18 cellular contexts compared by ENCODE assay signal in the genomic region with DNA sequence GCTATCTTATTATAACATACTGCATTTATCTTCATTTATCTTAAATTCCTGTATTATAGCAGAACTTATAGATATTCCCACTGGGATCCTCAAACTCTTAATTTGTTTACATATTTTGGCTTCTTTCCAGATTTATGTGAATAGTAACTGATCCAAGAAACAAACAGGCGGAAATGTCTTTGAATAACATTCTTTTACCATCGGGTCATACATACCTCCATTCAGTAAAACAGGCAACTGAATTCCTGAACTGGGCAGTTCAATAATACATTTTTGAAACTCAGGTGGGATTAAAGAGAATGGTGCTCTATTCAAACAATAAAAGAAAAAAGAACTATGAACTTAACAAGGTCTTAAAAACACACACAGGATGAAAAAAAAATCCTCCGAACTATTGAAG.
A peak's percentile ranks its signal among the peaks of the same experiment; 100 is the strongest.
DNase-seq lines count a peak whose midpoint lies in the region; ATAC-seq, FAIRE-seq and TF ChIP-seq lines count a peak whose summit lies in the region.
"Had no signal": no experiment of that assay in that cellular context is flagged by ENCODE, and none has a peak within 500 bp of the region (broad histone marks: within the 10 kb centered on the region; RNA-seq: fewer than 3 reads in every experiment).

No MANE protein-coding gene starts in this region.

- H3K79me2 ChIP-seq in astrocyte (ENCODE audit: insufficient read depth, low read length) = no peaks in the 10 kb centered on the region

- no peak for TF ChIP-seq EP300 in A549 (IDR thresholded peaks at IDR 0.05)

- no peak overlapping the region for H2AFZ ChIP-seq in astrocyte (ENCODE audit: low read depth, low read length)

- ATAC-seq in A549 (peak in 1 of 2 experiments; percentile 34; a peak in 2 of 6 replicates), GM18867 (IDR thresholded peaks at IDR 0.05; ENCODE audit: unreplicated experiment) (no peak)
- ATAC-seq in activated CD8-positive, alpha-beta T cell treated with anti-CD3 and anti-CD28 coated beads for 36 hours = no peak
- ATAC-seq: HepG2; stimulated activated naive CD8-positive, alpha-beta T cell treated with anti-CD3 and anti-CD28 coated beads, Interleukin-15, amount 100 ng/mL, for 72 hours had no signal

- no peak for FAIRE-seq in A549 (lab: Jason Lieb, UNC)
- FAIRE-seq in HTR-8/SVneo (lab: Jason Lieb, UNC) = no peak
- peak; percentile 13 for FAIRE-seq in astrocyte (lab: Jason Lieb, UNC)
- FAIRE-seq: GM18507, HepG2 had no signal

- H3K4me3 ChIP-seq in A549 (no peak overlapping the region), astrocyte (ENCODE audit: insufficient read depth, low read depth, low read length) (no peak overlapping the region), brain microvascular endothelial cell (ENCODE audit: low read depth, low read length) (no peak overlapping the region)
- H3K4me3 ChIP-seq: uterus had no signal

- in situ Hi-C loops in brain microvascular endothelial cell (cut with HindIII; ENCODE audit: low pct_ligation_motif_present, low sequenced_read_pairs) = no loop called here

- no peak overlapping the region for H3K4me3 Mint-ChIP-seq in astrocyte (ENCODE audit: unreplicated experiment)
- H3K4me3 Mint-ChIP-seq in activated CD8-positive, alpha-beta T cell treated with anti-CD3 and anti-CD28 coated beads for 36 hours = no peak overlapping the region
- H3K4me3 Mint-ChIP-seq: stimulated activated naive CD8-positive, alpha-beta T cell treated with anti-CD3 and anti-CD28 coated beads, Interleukin-15, amount 100 ng/mL, for 72 hours; T-helper 2 cell treated with Interferon-gamma antibody and Interleukin-4, amounts not matched to agents 5 μg/mL and 100 μg/mL, for 36 hours had no signal

- H3K36me3 ChIP-seq in astrocyte (ENCODE audit: insufficient read depth, low read length) (no peaks in the 10 kb centered on the region), brain microvascular endothelial cell (replicated peaks) (no peaks in the 10 kb centered on the region)
- H3K36me3 ChIP-seq: uterus had no signal

- H3K4me2 ChIP-seq in A549 = peak overlapping the region; percentile 53
- peak overlapping the region; percentile 43 for H3K4me2 ChIP-seq in astrocyte (ENCODE audit: low read length)

- peaks cover 5% of the 10 kb centered on the region for H3K4me1 Mint-ChIP-seq in astrocyte (ENCODE audit: low read depth, unreplicated experiment)
- H3K4me1 Mint-ChIP-seq in activated CD8-positive, alpha-beta T cell treated with anti-CD3 and anti-CD28 coated beads for 36 hours (ENCODE audit: low read depth) = no peaks in the 10 kb centered on the region
- H3K4me1 Mint-ChIP-seq: stimulated activated naive CD8-positive, alpha-beta T cell treated with anti-CD3 and anti-CD28 coated beads, Interleukin-15, amount 100 ng/mL, for 72 hours had no signal

- intact Hi-C loops in activated CD8-positive, alpha-beta T cell treated with anti-CD3 and anti-CD28 coated beads for 36 hours (cut with micrococcal nuclease) = no loop called here
- intact Hi-C loops in cardiac septum (cut with DNase I) = no loop called here

- no peaks in the 10 kb centered on the region for H3K27me3 ChIP-seq in astrocyte (ENCODE audit: insufficient read depth, low read length)
- no peaks in the 10 kb centered on the region for H3K27me3 ChIP-seq in brain microvascular endothelial cell (replicated peaks)
- H3K27me3 ChIP-seq: uterus had no signal

- TF ChIP-seq CTCF in A549 (IDR thresholded peaks at IDR 0.05) (no peak), astrocyte (IDR thresholded peaks at IDR 0.05; ENCODE audit: insufficient read depth, low read depth, low read length) (no peak), brain microvascular endothelial cell (IDR thresholded peaks at IDR 0.05; ENCODE audit: low read depth, low read length, missing control alignments) (no peak)
- TF ChIP-seq CTCF in activated CD8-positive, alpha-beta T cell treated with anti-CD3 and anti-CD28 coated beads for 36 hours (IDR thresholded peaks at IDR 0.05) = no peak

- H3K27ac Mint-ChIP-seq in astrocyte (ENCODE audit: unreplicated experiment) = no peak overlapping the region
- no peak overlapping the region for H3K27ac Mint-ChIP-seq in activated CD8-positive, alpha-beta T cell treated with anti-CD3 and anti-CD28 coated beads for 36 hours
- H3K27ac Mint-ChIP-seq: stimulated activated naive CD8-positive, alpha-beta T cell treated with anti-CD3 and anti-CD28 coated beads, Interleukin-15, amount 100 ng/mL, for 72 hours; T-helper 2 cell treated with Interferon-gamma antibody and Interleukin-4, amounts not matched to agents 5 μg/mL and 100 μg/mL, for 36 hours had no signal

- H3K27me3 Mint-ChIP-seq in astrocyte (ENCODE audit: low read depth, unreplicated experiment) = no peaks in the 10 kb centered on the region
- no peaks in the 10 kb centered on the region for H3K27me3 Mint-ChIP-seq in activated CD8-positive, alpha-beta T cell treated with anti-CD3 and anti-CD28 coated beads for 36 hours
- H3K27me3 Mint-ChIP-seq: stimulated activated naive CD8-positive, alpha-beta T cell treated with anti-CD3 and anti-CD28 coated beads, Interleukin-15, amount 100 ng/mL, for 72 hours had no signal

- POLR2A ChIA-PET in A549 (lab: Yijun Ruan, JAX) = no interaction called here
- POLR2A ChIA-PET in activated CD8-positive, alpha-beta T cell treated with anti-CD3 and anti-CD28 coated beads for 36 hours (lab: Charles Lee) = no interaction called here

- no peak overlapping the region for H3K9ac ChIP-seq in astrocyte (ENCODE audit: low read length)

- CTCF ChIA-PET in A549 (lab: Yijun Ruan, JAX) = interaction anchor here (0.6 to 1.7 kb wide), 4 partner anchors 12 to 481 kb away, joined by 3 to 8 read pairs (median 4); a partner anchor contains a TSS
- CTCF ChIA-PET in activated CD8-positive, alpha-beta T cell treated with anti-CD3 and anti-CD28 coated beads for 36 hours (lab: Charles Lee) = interaction anchor here (1.0 to 1.8 kb wide), 2 partner anchors 13 to 481 kb away, joined by 3 to 6 read pairs; no protein-coding TSS in a partner anchor

- no peak for TF ChIP-seq RAD21 in A549 (conservative IDR thresholded peaks at IDR 0.05 in 1 of 2, IDR thresholded peaks at IDR 0.05 in 1 of 2)

- H3K4me1 ChIP-seq in A549 (peaks cover 20% of the 10 kb centered on the region; the same call in 2 of the 3 replicates), astrocyte (ENCODE audit: insufficient read depth, low read length) (no peaks in the 10 kb centered on the region)
- H3K4me1 ChIP-seq: uterus had no signal

- WGBS in A549 (ENCODE audit: missing lambda C conversion rate) = 5% methylated on average over 3 of the region's 3 CpGs

- H3K9me3 ChIP-seq in A549 = no peaks in the 10 kb centered on the region
- no peaks in the 10 kb centered on the region for H3K9me3 ChIP-seq in astrocyte (ENCODE audit: insufficient read depth, low read depth, low read length)
- H3K9me3 ChIP-seq: uterus had no signal

- no peak for TF ChIP-seq POLR2A in A549 (IDR thresholded peaks at IDR 0.05; ENCODE audit: low read length)

- H3K27ac ChIP-seq in A549 = no peak overlapping the region
- no peak overlapping the region for H3K27ac ChIP-seq in astrocyte (ENCODE audit: low read depth, low read length)
- no peak overlapping the region for H3K27ac ChIP-seq in brain microvascular endothelial cell
- H3K27ac ChIP-seq: uterus had no signal

- no peaks in the 10 kb centered on the region for H4K20me1 ChIP-seq in astrocyte (ENCODE audit: insufficient read depth, low read length)

- H3K9me3 Mint-ChIP-seq in astrocyte (ENCODE audit: unreplicated experiment) = no peaks in the 10 kb centered on the region
- no peaks in the 10 kb centered on the region for H3K9me3 Mint-ChIP-seq in activated CD8-positive, alpha-beta T cell treated with anti-CD3 and anti-CD28 coated beads for 36 hours
- H3K9me3 Mint-ChIP-seq: stimulated activated naive CD8-positive, alpha-beta T cell treated with anti-CD3 and anti-CD28 coated beads, Interleukin-15, amount 100 ng/mL, for 72 hours; T-helper 2 cell treated with Interferon-gamma antibody and Interleukin-4, amounts not matched to agents 5 μg/mL and 100 μg/mL, for 36 hours had no signal

- no peaks in the 10 kb centered on the region for H3K36me3 Mint-ChIP-seq in astrocyte (ENCODE audit: low read depth, unreplicated experiment)
- H3K36me3 Mint-ChIP-seq in activated CD8-positive, alpha-beta T cell treated with anti-CD3 and anti-CD28 coated beads for 36 hours (ENCODE audit: low read depth) = no peaks in the 10 kb centered on the region

- DNase-seq in A549 (ENCODE audit: low read depth in 1 of 2, low spot score in 1 of 2) = peak; percentile 31 to 47
- peak; percentile 23 for DNase-seq in HTR-8/SVneo (ENCODE audit: insufficient read length, low spot score)
- DNase-seq in astrocyte (ENCODE audit: low read depth) = peak; percentile 30
- DNase-seq in kidney glomerular epithelial cell (lab: John Stamatoyannopoulos, UW) = peak; percentile 49
- no peak for DNase-seq in activated CD8-positive, alpha-beta T cell treated with anti-CD3 and anti-CD28 coated beads for 36 hours
- no peak for DNase-seq in brain microvascular endothelial cell
- no peak for DNase-seq in cardiac septum (ENCODE audit: low spot score)
- DNase-seq: activated CD4-positive, alpha-beta T cell treated with anti-CD3 and anti-CD28 coated beads for 4 hours; amygdala; DMS 273 treated with DMSO at 0.1 percent for 48 hours; NCI-H1417 treated with DMSO at 0.1 percent for 48 hours; NCI-H510A; stimulated activated naive CD8-positive, alpha-beta T cell treated with anti-CD3 and anti-CD28 coated beads, Interleukin-15, amount 100 ng/mL, for 72 hours; uterus had no signal

TF ChIP-seq in A549, 52 proteins besides CTCF, POLR2A, EP300 and RAD21:
- TF ChIP-seq SMC3 (IDR thresholded peaks at IDR 0.05) (no peak), NFE2L2 (conservative IDR thresholded peaks at IDR 0.05; ENCODE audit: low read length) (no peak), GATA3 (IDR thresholded peaks at IDR 0.05; ENCODE audit: borderline replicate concordance) (peak; percentile 31; the same call in 1 of the 2 replicates)
TF ChIP-seq in A549: peak in this region for 1.

Comparison
In these comparisons a context has a peak if more than half of its experiments do, and no peak if none do; other contexts are left out.
1. DNase-seq: peak in A549 (2 of 2), HTR-8/SVneo (single experiment), astrocyte (single experiment) and kidney glomerular epithelial cell (single experiment); none in activated CD8-positive, alpha-beta T cell treated with anti-CD3 and anti-CD28 coated beads for 36 hours (single experiment), brain microvascular endothelial cell (single experiment) and cardiac septum (single experiment).